1 cellular context compared by ENCODE assay signal in the genomic region with DNA sequence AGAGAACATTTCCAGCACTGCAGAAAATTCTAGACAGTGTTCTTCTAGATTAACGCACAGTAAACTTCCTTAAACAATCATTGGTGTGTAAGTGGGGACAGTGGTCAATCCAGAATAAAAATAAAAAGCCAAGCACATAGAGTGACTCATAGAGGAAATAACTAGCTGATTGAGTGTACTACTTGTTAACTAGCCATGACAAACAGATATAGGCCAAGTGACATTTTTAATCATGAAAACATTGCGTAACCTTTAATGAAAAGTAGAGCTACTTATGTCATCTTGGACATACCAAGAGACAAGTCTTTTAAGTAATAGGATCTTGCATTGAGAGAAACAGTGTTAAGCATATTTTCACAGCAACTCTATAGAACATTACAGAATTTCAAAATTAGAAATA.
A peak's percentile ranks its signal among the peaks of the same experiment; 100 is the strongest.
TF ChIP-seq lines count a peak whose summit lies in the region.

No MANE protein-coding gene starts in this region.

TF ChIP-seq in HepG2, 621 proteins besides CTCF, POLR2A, EP300 and RAD21:
- TF ChIP-seq CEBPB (IDR thresholded peaks at IDR 0.05; ENCODE audit: borderline replicate concordance, low read depth, low read length) (peak; percentile 86), SKI (IDR thresholded peaks at IDR 0.05; ENCODE audit: partially characterized antibody) (no peak), ZNF879 (CRISPR knock-in tag; IDR thresholded peaks at IDR 0.05) (no peak), CEBPG (CRISPR knock-in tag; IDR thresholded peaks at IDR 0.05) (peak; percentile 30; the same call in 1 of the 2 replicates), ZFP41 (CRISPR knock-in tag; IDR thresholded peaks at IDR 0.05; ENCODE audit: borderline replicate concordance) (no peak)
